ENCODE assay signal across 11 cellular contexts in the genomic region with DNA sequence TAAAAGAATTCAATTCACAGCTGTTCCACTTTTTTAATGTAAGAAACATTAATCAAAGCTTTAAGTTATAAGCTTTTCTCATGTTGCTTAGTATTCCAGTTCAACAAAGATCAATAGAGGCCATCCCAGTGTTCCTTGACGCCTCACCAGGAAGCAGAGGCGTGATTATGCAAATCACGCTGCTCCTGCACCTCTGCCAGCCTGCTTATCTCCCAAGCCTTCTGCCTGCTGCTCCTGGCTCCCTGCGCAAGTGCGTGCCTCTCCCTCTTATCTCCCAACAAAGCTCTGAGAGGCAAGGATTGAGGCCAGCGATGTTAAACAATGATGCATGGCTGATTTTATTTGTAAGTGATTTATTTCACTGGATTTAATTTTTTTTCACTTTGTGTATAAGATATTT. TPM values are rescaled to one million over a fixed set of nuclear protein-coding genes. Genes with fewer than 3 reads are reported as not detected.
A peak's percentile ranks its signal among the peaks of the same experiment; 100 is the strongest.
DNase-seq lines count a peak whose midpoint lies in the region; ATAC-seq and TF ChIP-seq lines count a peak whose summit lies in the region.
"Had no signal": no experiment of that assay in that cellular context is flagged by ENCODE, and none has a peak within 500 bp of the region (broad histone marks: within the 10 kb centered on the region; RNA-seq: fewer than 3 reads in every experiment).

No MANE protein-coding gene starts in this region.

- peaks cover 32% of the 10 kb centered on the region for H3K4me1 ChIP-seq in GM23338 (ENCODE audit: insufficient read depth)
- H3K4me1 ChIP-seq in left lung = peaks cover 0 to 10% of the 10 kb centered on the region in 2 donors

- no peaks in the 10 kb centered on the region for H3K79me2 ChIP-seq in GM23338 (replicated peaks; ENCODE audit: insufficient read depth)

- TF ChIP-seq CTCF in GM23338 (conservative IDR thresholded peaks at IDR 0.05; ENCODE audit: low read depth in 2 of 2) (no peak), left lung (IDR thresholded peaks at IDR 0.05) (no peak)

- intact Hi-C loops in left lung (cut with DNase I) = no loop called here

- H3K4me3 Mint-ChIP-seq in GM23338 = peak overlapping the region; percentile 45
- H3K4me3 Mint-ChIP-seq: activated B cell treated with CpG ODN at 0.5 μM for 24 hours had no signal

- H3K27ac ChIP-seq in GM23338 (ENCODE audit: low read depth) = no peak overlapping the region
- no peak overlapping the region for H3K27ac ChIP-seq in caudate nucleus (ENCODE audit: low read depth, low read length)
- no peak overlapping the region for H3K27ac ChIP-seq in left lung
- H3K27ac ChIP-seq: KMS-11 had no signal

- H3K36me3 ChIP-seq in GM23338 (ENCODE audit: insufficient read depth) (no peaks in the 10 kb centered on the region), left lung (peaks cover 0 to 32% of the 10 kb centered on the region in 2 donors)

- H3K9me2 ChIP-seq in GM23338 (ENCODE audit: insufficient read depth) = no peaks in the 10 kb centered on the region

- H3F3A ChIP-seq in GM23338 (replicated peaks; ENCODE audit: low read depth) = no peaks in the 10 kb centered on the region; the same call in 1 of the 2 replicates

- no peaks in the 10 kb centered on the region for H4K20me1 ChIP-seq in GM23338 (replicated peaks; ENCODE audit: insufficient read depth)

- H3K27ac Mint-ChIP-seq in GM23338 = no peak overlapping the region
- H3K27ac Mint-ChIP-seq: activated B cell treated with CpG ODN at 0.5 μM for 24 hours had no signal

- H3K4me3 ChIP-seq in GM23338 (no peak overlapping the region), left lung (no peak overlapping the region)

- DNase-seq in GM23338 (ENCODE audit: low spot score) (peak; percentile 76), NCI-H2227 (lab: John Stamatoyannopoulos, UW; ENCODE audit: unreplicated experiment) (peak; percentile 64), caudate nucleus (lab: John Stamatoyannopoulos, UW) (peak in 49 of 61 donors; percentile 17 to 87 (median 54)), middle frontal gyrus (ENCODE audit: extremely low spot score, low spot score) (peak; percentile 22), KG1 (lab: John Stamatoyannopoulos, UW) (no peak), left lung (no peak)
- no peak for DNase-seq in stimulated activated CD4-positive, alpha-beta T cell treated with anti-CD3 and anti-CD28 coated beads, Interleukin-1b, Interleukin-23, amount 100 ng/mL, for 48 hours
- DNase-seq: activated B cell treated with CpG ODN at 0.5 μM for 24 hours; stimulated activated CD8-positive, alpha-beta memory T cell treated with anti-CD3 and anti-CD28 coated beads, Interleukin-4, amount 100 ng/mL, for 48 hours had no signal

- no peaks in the 10 kb centered on the region for H3K36me3 Mint-ChIP-seq in GM23338 (ENCODE audit: low read depth)

- ATAC-seq in GM23338 (peak; percentile 96), HG02938 (IDR thresholded peaks at IDR 0.05; ENCODE audit: unreplicated experiment) (no peak), left lung (no peak)

- no peaks in the 10 kb centered on the region for H3K27me3 ChIP-seq in GM23338 (ENCODE audit: insufficient read depth)
- no peaks in the 10 kb centered on the region for H3K27me3 ChIP-seq in left lung

- H3K9me3 ChIP-seq in left lung = no peaks in the 10 kb centered on the region

- H3K4me2 ChIP-seq in GM23338 = peak overlapping the region; percentile 64
- H3K4me2 ChIP-seq: KMS-11 had no signal

- H3K9me3 Mint-ChIP-seq in GM23338 = no peaks in the 10 kb centered on the region
- H3K9me3 Mint-ChIP-seq: activated B cell treated with CpG ODN at 0.5 μM for 24 hours had no signal

- no peak overlapping the region for H2AFZ ChIP-seq in GM23338

- H3K27me3 Mint-ChIP-seq in GM23338 (ENCODE audit: insufficient read depth, low read depth, poor library complexity) = peaks cover 2% of the 10 kb centered on the region
- H3K27me3 Mint-ChIP-seq: activated B cell treated with CpG ODN at 0.5 μM for 24 hours had no signal

- H3K4me1 Mint-ChIP-seq in GM23338 = peaks cover 64% of the 10 kb centered on the region

TF ChIP-seq in GM23338, 12 proteins besides CTCF, POLR2A, EP300 and RAD21:
- no peak for TF ChIP-seq STAT1 (IDR thresholded peaks at IDR 0.05; ENCODE audit: unreplicated experiment)
- TF ChIP-seq ZNF114 (CRISPR knock-in tag; IDR thresholded peaks at IDR 0.05) = no peak
- TF ChIP-seq POLR2AphosphoS5 (IDR thresholded peaks at IDR 0.05; ENCODE audit: low read depth) = no peak
- TF ChIP-seq, protein P1, sequence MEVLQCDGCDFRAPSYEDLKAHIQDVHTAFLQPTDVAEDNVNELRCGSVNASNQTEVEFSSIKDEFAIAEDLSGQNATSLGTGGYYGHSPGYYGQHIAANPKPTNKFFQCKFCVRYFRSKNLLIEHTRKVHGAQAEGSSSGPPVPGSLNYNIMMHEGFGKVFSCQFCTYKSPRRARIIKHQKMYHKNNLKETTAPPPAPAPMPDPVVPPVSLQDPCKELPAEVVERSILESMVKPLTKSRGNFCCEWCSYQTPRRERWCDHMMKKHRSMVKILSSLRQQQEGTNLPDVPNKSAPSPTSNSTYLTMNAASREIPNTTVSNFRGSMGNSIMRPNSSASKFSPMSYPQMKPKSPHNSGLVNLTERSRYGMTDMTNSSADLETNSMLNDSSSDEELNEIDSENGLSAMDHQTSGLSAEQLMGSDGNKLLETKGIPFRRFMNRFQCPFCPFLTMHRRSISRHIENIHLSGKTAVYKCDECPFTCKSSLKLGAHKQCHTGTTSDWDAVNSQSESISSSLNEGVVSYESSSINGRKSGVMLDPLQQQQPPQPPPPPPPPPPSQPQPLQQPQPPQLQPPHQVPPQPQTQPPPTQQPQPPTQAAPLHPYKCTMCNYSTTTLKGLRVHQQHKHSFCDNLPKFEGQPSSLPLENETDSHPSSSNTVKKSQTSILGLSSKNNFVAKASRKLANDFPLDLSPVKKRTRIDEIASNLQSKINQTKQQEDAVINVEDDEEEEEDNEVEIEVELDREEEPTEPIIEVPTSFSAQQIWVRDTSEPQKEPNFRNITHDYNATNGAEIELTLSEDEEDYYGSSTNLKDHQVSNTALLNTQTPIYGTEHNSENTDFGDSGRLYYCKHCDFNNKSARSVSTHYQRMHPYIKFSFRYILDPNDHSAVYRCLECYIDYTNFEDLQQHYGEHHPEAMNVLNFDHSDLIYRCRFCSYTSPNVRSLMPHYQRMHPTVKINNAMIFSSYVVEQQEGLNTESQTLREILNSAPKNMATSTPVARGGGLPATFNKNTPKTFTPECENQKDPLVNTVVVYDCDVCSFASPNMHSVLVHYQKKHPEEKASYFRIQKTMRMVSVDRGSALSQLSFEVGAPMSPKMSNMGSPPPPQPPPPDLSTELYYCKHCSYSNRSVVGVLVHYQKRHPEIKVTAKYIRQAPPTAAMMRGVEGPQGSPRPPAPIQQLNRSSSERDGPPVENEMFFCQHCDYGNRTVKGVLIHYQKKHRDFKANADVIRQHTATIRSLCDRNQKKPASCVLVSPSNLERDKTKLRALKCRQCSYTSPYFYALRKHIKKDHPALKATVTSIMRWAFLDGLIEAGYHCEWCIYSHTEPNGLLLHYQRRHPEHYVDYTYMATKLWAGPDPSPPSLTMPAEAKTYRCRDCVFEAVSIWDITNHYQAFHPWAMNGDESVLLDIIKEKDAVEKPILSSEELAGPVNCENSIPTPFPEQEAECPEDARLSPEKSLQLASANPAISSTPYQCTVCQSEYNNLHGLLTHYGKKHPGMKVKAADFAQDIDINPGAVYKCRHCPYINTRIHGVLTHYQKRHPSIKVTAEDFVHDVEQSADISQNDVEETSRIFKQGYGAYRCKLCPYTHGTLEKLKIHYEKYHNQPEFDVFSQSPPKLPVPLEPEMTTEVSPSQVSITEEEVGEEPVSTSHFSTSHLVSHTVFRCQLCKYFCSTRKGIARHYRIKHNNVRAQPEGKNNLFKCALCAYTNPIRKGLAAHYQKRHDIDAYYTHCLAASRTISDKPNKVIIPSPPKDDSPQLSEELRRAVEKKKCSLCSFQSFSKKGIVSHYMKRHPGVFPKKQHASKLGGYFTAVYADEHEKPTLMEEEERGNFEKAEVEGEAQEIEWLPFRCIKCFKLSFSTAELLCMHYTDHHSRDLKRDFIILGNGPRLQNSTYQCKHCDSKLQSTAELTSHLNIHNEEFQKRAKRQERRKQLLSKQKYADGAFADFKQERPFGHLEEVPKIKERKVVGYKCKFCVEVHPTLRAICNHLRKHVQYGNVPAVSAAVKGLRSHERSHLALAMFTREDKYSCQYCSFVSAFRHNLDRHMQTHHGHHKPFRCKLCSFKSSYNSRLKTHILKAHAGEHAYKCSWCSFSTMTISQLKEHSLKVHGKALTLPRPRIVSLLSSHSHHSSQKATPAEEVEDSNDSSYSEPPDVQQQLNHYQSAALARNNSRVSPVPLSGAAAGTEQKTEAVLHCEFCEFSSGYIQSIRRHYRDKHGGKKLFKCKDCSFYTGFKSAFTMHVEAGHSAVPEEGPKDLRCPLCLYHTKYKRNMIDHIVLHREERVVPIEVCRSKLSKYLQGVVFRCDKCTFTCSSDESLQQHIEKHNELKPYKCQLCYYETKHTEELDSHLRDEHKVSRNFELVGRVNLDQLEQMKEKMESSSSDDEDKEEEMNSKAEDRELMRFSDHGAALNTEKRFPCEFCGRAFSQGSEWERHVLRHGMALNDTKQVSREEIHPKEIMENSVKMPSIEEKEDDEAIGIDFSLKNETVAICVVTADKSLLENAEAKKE (CRISPR knock-in tag; IDR thresholded peaks at IDR 0.05) = no peak
- TF ChIP-seq, protein P2, sequence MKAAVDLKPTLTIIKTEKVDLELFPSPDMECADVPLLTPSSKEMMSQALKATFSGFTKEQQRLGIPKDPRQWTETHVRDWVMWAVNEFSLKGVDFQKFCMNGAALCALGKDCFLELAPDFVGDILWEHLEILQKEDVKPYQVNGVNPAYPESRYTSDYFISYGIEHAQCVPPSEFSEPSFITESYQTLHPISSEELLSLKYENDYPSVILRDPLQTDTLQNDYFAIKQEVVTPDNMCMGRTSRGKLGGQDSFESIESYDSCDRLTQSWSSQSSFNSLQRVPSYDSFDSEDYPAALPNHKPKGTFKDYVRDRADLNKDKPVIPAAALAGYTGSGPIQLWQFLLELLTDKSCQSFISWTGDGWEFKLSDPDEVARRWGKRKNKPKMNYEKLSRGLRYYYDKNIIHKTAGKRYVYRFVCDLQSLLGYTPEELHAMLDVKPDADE (IDR thresholded peaks at IDR 0.05) = no peak
- TF ChIP-seq ZNF331 (CRISPR knock-in tag; IDR thresholded peaks at IDR 0.05; ENCODE audit: low read depth) = no peak
- TF ChIP-seq EZH2 (IDR thresholded peaks at IDR 0.05; ENCODE audit: low read depth, unreplicated experiment) = no peak
- TF ChIP-seq JUNB (IDR thresholded peaks at IDR 0.05; ENCODE audit: unreplicated experiment) = no peak
- no peak for TF ChIP-seq NANOG (IDR thresholded peaks at IDR 0.05; ENCODE audit: borderline replicate concordance)
TF ChIP-seq in GM23338: peak in this region for 0.

RNA-seq across cellular contexts. Expression of a gene that starts 42.8 kb away (rescaled TPM):
- total RNA-seq in GM23338 (2014; rRNA removed; shearing (Covaris generic)) = 1.2 and 2.2 TPM in 2 replicates
- 0.55 and 0.61 TPM in 2 replicates for polyA plus RNA-seq in GM23338 (2016; fragmentation: Nextera tagmentation; extraction: Ambion mirVana)
- total RNA-seq in left lung = not detected
- total RNA-seq: activated B cell treated with CpG ODN at 0.5 μM for 24 hours had no signal

Comparison
In these comparisons a context has a peak if more than half of its experiments do, and no peak if none do; other contexts are left out.
1. DNase-seq: peak in GM23338 (single experiment), NCI-H2227 (single experiment), caudate nucleus (49 of 61) and middle frontal gyrus (single experiment); none in stimulated activated CD4-positive, alpha-beta T cell treated with anti-CD3 and anti-CD28 coated beads, Interleukin-1b, Interleukin-23, amount 100 ng/mL, for 48 hours (single experiment), KG1 (single experiment) and left lung (0 of 2).